In genomic region chr15:50458301-50458700, GRCh38 we compare ENCODE assay signal across 32 cellular contexts. TPM values are rescaled to one million over a fixed set of nuclear protein-coding genes. Genes with fewer than 3 reads are reported as not detected.
DNase-seq lines count a peak whose midpoint lies in the region; ATAC-seq lines count a peak whose summit lies in the region.
"Had no signal": no experiment of that assay in that cellular context is flagged by ENCODE, and none has a peak within 500 bp of the region (broad histone marks: within the 10 kb centered on the region; RNA-seq: fewer than 3 reads in every experiment).

No MANE protein-coding gene starts in this region.

- peaks cover 6% of the 10 kb centered on the region for H3K4me1 Mint-ChIP-seq in activated CD8-positive, alpha-beta memory T cell treated with anti-CD3 and anti-CD28 coated beads, Interleukin-2, amount 10 ng/mL, durations not matched to agents 7 days and 5 days
- H3K4me1 Mint-ChIP-seq in IgD-negative memory B cell = peaks cover 8 to 18% (median 10%) of the 10 kb centered on the region in 3 donors
- peaks cover 19% of the 10 kb centered on the region for H3K4me1 Mint-ChIP-seq in stimulated activated effector memory CD8-positive, alpha-beta T cell treated with anti-CD3 and anti-CD28 coated beads, Interleukin-12 subunit alpha, Interleukin-12 subunit beta, amount 100 ng/mL, for 72 hours
- H3K4me1 Mint-ChIP-seq: stimulated activated naive CD8-positive, alpha-beta T cell treated with anti-CD3 and anti-CD28 coated beads, Interleukin-15, amount 100 ng/mL, for 72 hours had no signal

- peak overlapping the region; percentile 8 for H3K27ac Mint-ChIP-seq in activated CD8-positive, alpha-beta memory T cell treated with anti-CD3 and anti-CD28 coated beads, Interleukin-2, amount 10 ng/mL, durations not matched to agents 7 days and 5 days
- peak overlapping the region in 2 of 3 donors; percentile 6 to 31 for H3K27ac Mint-ChIP-seq in IgD-negative memory B cell
- peak overlapping the region; percentile 20 for H3K27ac Mint-ChIP-seq in stimulated activated effector memory CD8-positive, alpha-beta T cell treated with anti-CD3 and anti-CD28 coated beads, Interleukin-12 subunit alpha, Interleukin-12 subunit beta, amount 100 ng/mL, for 72 hours
- H3K27ac Mint-ChIP-seq: activated CD4-positive, alpha-beta memory T cell treated with anti-CD3 and anti-CD28 coated beads for 36 hours had no signal

- peaks cover 8% of the 10 kb centered on the region; the same call in 1 of the 2 replicates for H3K4me1 ChIP-seq in Karpas-422 (ENCODE audit: low read length)
- H3K4me1 ChIP-seq: BE2C, colonic mucosa, HAP-1, psoas muscle, SJCRH30, uterus had no signal

- peaks cover 38% of the 10 kb centered on the region for H3K79me2 ChIP-seq in Karpas-422 (ENCODE audit: low read length)

- CTCF ChIA-PET in activated CD8-positive, alpha-beta memory T cell treated with anti-CD3 and anti-CD28 coated beads, Interleukin-2, amount 10 ng/mL, durations not matched to agents 7 days and 5 days (lab: Charles Lee) = no interaction called here

- no peak overlapping the region for H3K4me2 ChIP-seq in Karpas-422 (ENCODE audit: low read depth, low read length, poor library complexity, severe bottlenecking)
- H3K4me2 ChIP-seq: KMS-11 had no signal

- H3K9ac ChIP-seq in Karpas-422 (ENCODE audit: low read length) = no peak overlapping the region
- H3K9ac ChIP-seq: KMS-11 had no signal

- no peak overlapping the region for H2AFZ ChIP-seq in Karpas-422 (ENCODE audit: low read length)

- no peak overlapping the region for H3K27ac ChIP-seq in Karpas-422 (ENCODE audit: low read length)
- H3K27ac ChIP-seq: colonic mucosa, KMS-11, psoas muscle, SJCRH30, uterus had no signal

- no peak overlapping the region for H3K4me3 Mint-ChIP-seq in activated CD8-positive, alpha-beta memory T cell treated with anti-CD3 and anti-CD28 coated beads, Interleukin-2, amount 10 ng/mL, durations not matched to agents 7 days and 5 days
- H3K4me3 Mint-ChIP-seq in IgD-negative memory B cell = peak overlapping the region in 1 of 4 donors; percentile 63
- no peak overlapping the region for H3K4me3 Mint-ChIP-seq in stimulated activated effector memory CD8-positive, alpha-beta T cell treated with anti-CD3 and anti-CD28 coated beads, Interleukin-12 subunit alpha, Interleukin-12 subunit beta, amount 100 ng/mL, for 72 hours
- H3K4me3 Mint-ChIP-seq: activated CD4-positive, alpha-beta memory T cell treated with anti-CD3 and anti-CD28 coated beads for 36 hours; stimulated activated naive CD8-positive, alpha-beta T cell treated with anti-CD3 and anti-CD28 coated beads, Interleukin-15, amount 100 ng/mL, for 72 hours had no signal

- peaks cover 32% of the 10 kb centered on the region for H3K36me3 Mint-ChIP-seq in activated CD8-positive, alpha-beta memory T cell treated with anti-CD3 and anti-CD28 coated beads, Interleukin-2, amount 10 ng/mL, durations not matched to agents 7 days and 5 days
- H3K36me3 Mint-ChIP-seq in IgD-negative memory B cell = peaks cover 16% of the 10 kb centered on the region
- H3K36me3 Mint-ChIP-seq in stimulated activated effector memory CD8-positive, alpha-beta T cell treated with anti-CD3 and anti-CD28 coated beads, Interleukin-12 subunit alpha, Interleukin-12 subunit beta, amount 100 ng/mL, for 72 hours = peaks cover 100% of the 10 kb centered on the region

- H3K27me3 Mint-ChIP-seq in activated CD8-positive, alpha-beta memory T cell treated with anti-CD3 and anti-CD28 coated beads, Interleukin-2, amount 10 ng/mL, durations not matched to agents 7 days and 5 days = no peaks in the 10 kb centered on the region
- no peaks in the 10 kb centered on the region for H3K27me3 Mint-ChIP-seq in IgD-negative memory B cell
- H3K27me3 Mint-ChIP-seq: activated CD4-positive, alpha-beta memory T cell treated with anti-CD3 and anti-CD28 coated beads for 36 hours; stimulated activated naive CD8-positive, alpha-beta T cell treated with anti-CD3 and anti-CD28 coated beads, Interleukin-15, amount 100 ng/mL, for 72 hours had no signal

- H3K9me2 ChIP-seq in Karpas-422 (replicated peaks; ENCODE audit: insufficient read depth, low read length) = no peaks in the 10 kb centered on the region; the same call in 1 of the 2 replicates

- H3K9me3 ChIP-seq in Karpas-422 (ENCODE audit: low read length) = no peaks in the 10 kb centered on the region
- H3K9me3 ChIP-seq: BE2C, colonic mucosa, HAP-1, psoas muscle, SJCRH30, uterus had no signal

- H3K9me3 Mint-ChIP-seq in activated CD8-positive, alpha-beta memory T cell treated with anti-CD3 and anti-CD28 coated beads, Interleukin-2, amount 10 ng/mL, durations not matched to agents 7 days and 5 days (ENCODE audit: low read depth) = no peaks in the 10 kb centered on the region
- H3K9me3 Mint-ChIP-seq in IgD-negative memory B cell = no peaks in the 10 kb centered on the region
- H3K9me3 Mint-ChIP-seq in stimulated activated effector memory CD8-positive, alpha-beta T cell treated with anti-CD3 and anti-CD28 coated beads, Interleukin-12 subunit alpha, Interleukin-12 subunit beta, amount 100 ng/mL, for 72 hours = no peaks in the 10 kb centered on the region
- H3K9me3 Mint-ChIP-seq: activated CD4-positive, alpha-beta memory T cell treated with anti-CD3 and anti-CD28 coated beads for 36 hours; stimulated activated naive CD8-positive, alpha-beta T cell treated with anti-CD3 and anti-CD28 coated beads, Interleukin-15, amount 100 ng/mL, for 72 hours had no signal

- H4K20me1 ChIP-seq in Karpas-422 (ENCODE audit: insufficient read depth, low read depth, low read length) = no peaks in the 10 kb centered on the region

- no peak for DNase-seq in activated CD8-positive, alpha-beta memory T cell treated with anti-CD3 and anti-CD28 coated beads, Interleukin-2, amount 10 ng/mL, durations not matched to agents 7 days and 5 days
- no peak for DNase-seq in activated CD8-positive, alpha-beta memory T cell treated with anti-CD3 and anti-CD28 coated beads, Interleukin-2, amount 50 U/mL, for 4 hours
- peak; percentile 5 for DNase-seq in fibroblast of gingiva (ENCODE audit: low read depth)
- no peak for DNase-seq in stimulated activated effector memory CD8-positive, alpha-beta T cell treated with anti-CD3 and anti-CD28 coated beads, Interleukin-12 subunit alpha, Interleukin-12 subunit beta, amount 100 ng/mL, for 72 hours (ENCODE audit: low spot score in 2 of 2)
- no peak for DNase-seq in stimulated activated CD4-positive, alpha-beta T cell treated with anti-CD3 and anti-CD28 coated beads, Interleukin-2, amount 100 ng/mL, for 48 hours
- no peak for DNase-seq in Karpas-422
- DNase-seq: 8988T; activated CD4-positive, alpha-beta memory T cell treated with anti-CD3 and anti-CD28 coated beads for 36 hours; activated CD4-positive, CD25-positive, alpha-beta regulatory T cell; BE2C; colonic mucosa; COR-L47; DMS79 treated with DMSO at 0.1 percent for 48 hours; effector CD8-positive, alpha-beta T cell; erythroblast; mesendoderm; NCI-H1436 treated with DMSO at 0.1 percent for 48 hours; NCI-H2107; NCI-H446; NCI-H774; nucleus accumbens; psoas muscle; SJCRH30; stimulated activated CD4-positive, alpha-beta T cell treated with anti-CD3 and anti-CD28 coated beads, Interleukin-15, amount 100 ng/mL, for 24 hours; stimulated activated naive CD8-positive, alpha-beta T cell treated with anti-CD3 and anti-CD28 coated beads, Interleukin-15, amount 100 ng/mL, for 72 hours; T-helper 1 cell; uterus had no signal

- no peak overlapping the region for H3K4me3 ChIP-seq in Karpas-422 (ENCODE audit: low read length)
- H3K4me3 ChIP-seq: colonic mucosa, HAP-1, psoas muscle, SJCRH30, uterus had no signal

- peaks cover 7% of the 10 kb centered on the region; the same call in 1 of the 2 replicates for H3K36me3 ChIP-seq in Karpas-422 (ENCODE audit: insufficient read depth, low read length)
- H3K36me3 ChIP-seq: colonic mucosa, uterus had no signal

- H3K27me3 ChIP-seq in Karpas-422 (ENCODE audit: low read length) = no peaks in the 10 kb centered on the region
- H3K27me3 ChIP-seq: BE2C, colonic mucosa, SJCRH30, uterus had no signal

- no peak for ATAC-seq in activated CD8-positive, alpha-beta memory T cell treated with anti-CD3 and anti-CD28 coated beads, Interleukin-2, amount 10 ng/mL, durations not matched to agents 7 days and 5 days
- no peak for ATAC-seq in stimulated activated effector memory CD8-positive, alpha-beta T cell treated with anti-CD3 and anti-CD28 coated beads, Interleukin-12 subunit alpha, Interleukin-12 subunit beta, amount 100 ng/mL, for 72 hours
- ATAC-seq in HG03135 (IDR thresholded peaks at IDR 0.05; ENCODE audit: unreplicated experiment) = no peak
- ATAC-seq: left lobe of liver; psoas muscle; stimulated activated naive CD8-positive, alpha-beta T cell treated with anti-CD3 and anti-CD28 coated beads, Interleukin-15, amount 100 ng/mL, for 72 hours had no signal

RNA-seq across cellular contexts. Expression of gene USP8, which starts 34.1 kb away (rescaled TPM):
- total RNA-seq in activated CD8-positive, alpha-beta memory T cell treated with anti-CD3 and anti-CD28 coated beads, Interleukin-2, amount 10 ng/mL, durations not matched to agents 7 days and 5 days = 10 to 100 TPM; 54.1 to 58.2 TPM
- polyA plus RNA-seq in IgD-negative memory B cell = 60.9 TPM
- total RNA-seq in Karpas-422 (2014; rRNA removed; shearing (Covaris generic); ENCODE audit: low replicate concordance) = 28.4 and 62.1 TPM in 2 replicates
